In the genomic region with DNA sequence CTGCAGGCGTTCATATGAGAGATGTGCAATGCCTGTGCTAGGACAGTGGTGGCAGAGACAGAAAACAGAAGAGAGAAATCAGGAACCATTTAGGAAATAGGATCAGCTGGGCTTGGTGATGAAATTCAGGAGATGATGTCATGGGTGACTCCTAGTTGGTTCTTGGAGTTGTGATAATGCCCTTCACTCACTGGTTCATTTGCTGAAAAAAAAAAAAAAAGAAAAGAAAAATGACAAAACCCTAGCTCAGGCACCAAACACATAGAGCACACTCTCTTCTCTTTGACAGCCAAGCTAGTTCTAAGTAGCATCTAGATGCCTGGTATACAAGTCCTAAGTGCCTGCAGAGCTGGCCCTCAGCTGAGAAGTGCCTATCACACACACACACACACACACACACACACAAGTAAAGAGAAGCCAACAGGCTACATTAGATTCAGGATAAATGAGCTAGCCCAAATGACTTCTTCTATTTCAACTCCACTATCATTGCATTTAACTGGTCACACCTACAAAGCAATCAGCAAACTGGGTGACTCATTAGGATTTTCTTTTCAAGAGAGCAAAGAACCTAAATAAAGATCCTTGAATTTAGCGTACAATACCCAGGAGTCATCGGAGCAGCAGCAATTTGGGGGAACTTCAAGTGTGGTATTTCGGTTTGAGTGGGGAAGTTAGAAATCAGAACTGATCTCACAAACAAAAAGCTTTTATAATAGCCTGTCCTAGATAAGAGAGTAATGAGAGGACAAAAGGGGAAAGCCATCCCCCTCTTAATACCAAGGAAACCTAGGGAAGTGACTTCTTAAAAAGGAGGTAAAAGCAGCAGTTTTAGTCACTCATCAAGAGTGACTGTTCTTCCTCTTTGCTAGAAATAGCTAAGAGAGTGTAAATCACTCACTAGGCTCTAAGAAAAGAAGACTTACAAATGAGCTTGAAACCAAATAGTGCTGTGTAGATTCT, we compare ENCODE assay signal across 8 cellular contexts.
DNase-seq lines count a peak whose midpoint lies in the region; ATAC-seq, FAIRE-seq and TF ChIP-seq lines count a peak whose summit lies in the region.

No MANE protein-coding gene starts in this region.

- peaks cover 3% of the 10 kb centered on the region for H3K36me3 Mint-ChIP-seq in endodermal cell (ENCODE audit: low read depth)

- no peak overlapping the region for H3K9ac ChIP-seq in HUES48 (ENCODE audit: low read depth, low read length)
- H3K9ac ChIP-seq in endodermal cell (ENCODE audit: extremely low read depth, low read length, poor library complexity, severe bottlenecking) = no peak overlapping the region

- TF ChIP-seq EP300 in gastroesophageal sphincter (IDR thresholded peaks at IDR 0.05) = no peak

- H3K9me3 Mint-ChIP-seq in endodermal cell = peaks cover 8% of the 10 kb centered on the region

- H3K4me1 ChIP-seq in HUES48 (ENCODE audit: control insufficient read depth, insufficient read depth, low read length) (peaks cover 35% of the 10 kb centered on the region), psoas muscle (peaks cover 57% of the 10 kb centered on the region), gastroesophageal sphincter (peaks cover 0 to 53% (median 0%) of the 10 kb centered on the region in 3 donors), endodermal cell (ENCODE audit: control insufficient read depth, insufficient read depth, low read length) (peaks cover 6% of the 10 kb centered on the region)

- peak; percentile 94 for FAIRE-seq in GM12892 (lab: Jason Lieb, UNC)

- TF ChIP-seq POLR2A in GM12892 (IDR thresholded peaks at IDR 0.05; ENCODE audit: low read depth, low read length) (no peak), gastroesophageal sphincter (IDR thresholded peaks at IDR 0.05) (no peak)

- H3K36me3 ChIP-seq in HUES48 (ENCODE audit: control insufficient read depth, insufficient read depth, low read length) = no peaks in the 10 kb centered on the region
- no peaks in the 10 kb centered on the region for H3K36me3 ChIP-seq in psoas muscle (ENCODE audit: insufficient read depth in 1 of 2, low read depth in 1 of 2)
- H3K36me3 ChIP-seq in gastroesophageal sphincter = no peaks in the 10 kb centered on the region
- H3K36me3 ChIP-seq in endodermal cell (ENCODE audit: control insufficient read depth, insufficient read depth, low read length) = no peaks in the 10 kb centered on the region

- H3K4me3 ChIP-seq in HUES48 (ENCODE audit: low read depth, low read length) = no peak overlapping the region
- H3K4me3 ChIP-seq in choroid plexus epithelial cell (ENCODE audit: low read depth, low read length) = no peak overlapping the region
- no peak overlapping the region for H3K4me3 ChIP-seq in psoas muscle
- H3K4me3 ChIP-seq in gastroesophageal sphincter = no peak overlapping the region
- no peak overlapping the region for H3K4me3 ChIP-seq in endodermal cell (ENCODE audit: low read length)

- H3K4me1 Mint-ChIP-seq in endodermal cell = peaks cover 22% of the 10 kb centered on the region

- ATAC-seq in GM21526 (IDR thresholded peaks at IDR 0.05; ENCODE audit: low FRiP score, unreplicated experiment) (peak; percentile 55), psoas muscle (peak; percentile 33 to 76 (median 72)), gastroesophageal sphincter (no peak)

- H3K27me3 Mint-ChIP-seq in endodermal cell (ENCODE audit: insufficient read depth) = peaks cover 49% of the 10 kb centered on the region

- no peak overlapping the region for H3K27ac Mint-ChIP-seq in endodermal cell

- H3K4me3 Mint-ChIP-seq in endodermal cell = no peak overlapping the region

- 63 to 79% (median 74%) methylated on average over 4 of the region's 4 CpGs for WGBS in psoas muscle, 3 donors
- WGBS in gastroesophageal sphincter (ENCODE audit: low coverage in 1 of 2), 2 donors = 61 to 76% methylated on average over 4 of the region's 4 CpGs
- 79 to 96% methylated on average over 3 to 4 of the region's 4 CpGs for WGBS in endodermal cell (ENCODE audit: insufficient coverage in 1 of 2, insufficient read length in 1 of 2), 2 experiments

- TF ChIP-seq CTCF in choroid plexus epithelial cell (conservative IDR thresholded peaks at IDR 0.05; ENCODE audit: low read depth, low read length) (no peak), psoas muscle (IDR thresholded peaks at IDR 0.05) (no peak), gastroesophageal sphincter (IDR thresholded peaks at IDR 0.05) (no peak), endodermal cell (conservative IDR thresholded peaks at IDR 0.05) (no peak)

- H3K27me3 ChIP-seq in HUES48 (ENCODE audit: control insufficient read depth, insufficient read depth, low read length) (no peaks in the 10 kb centered on the region), psoas muscle (ENCODE audit: insufficient read depth in 3 of 3, low read length in 2 of 3) (no peaks in the 10 kb centered on the region), gastroesophageal sphincter (no peaks in the 10 kb centered on the region), endodermal cell (ENCODE audit: control insufficient read depth, insufficient read depth, low read length, poor library complexity, severe bottlenecking) (peaks cover 43% of the 10 kb centered on the region)

- intact Hi-C loops in psoas muscle (cut with DNase I) = no loop called here

- H3K9me3 ChIP-seq in HUES48 (ENCODE audit: control insufficient read depth, insufficient read depth, low read length) (no peaks in the 10 kb centered on the region), psoas muscle (no peaks in the 10 kb centered on the region), gastroesophageal sphincter (no peaks in the 10 kb centered on the region), endodermal cell (ENCODE audit: control insufficient read depth, low read length) (peaks cover 9% of the 10 kb centered on the region)

- H3K27ac ChIP-seq in HUES48 (ENCODE audit: low read depth, low read length) (peak overlapping the region; percentile 49), psoas muscle (peak overlapping the region; percentile 71), gastroesophageal sphincter (no peak overlapping the region), endodermal cell (ENCODE audit: low read depth, low read length) (no peak overlapping the region)

- DNase-seq in GM12892 (ENCODE audit: insufficient read length) (peak; percentile 1), choroid plexus epithelial cell (ENCODE audit: low read depth) (peak; percentile 58), psoas muscle (no peak), endodermal cell (no peak), amniotic stem cell (lab: John Stamatoyannopoulos, UW) (no peak)

Comparison
In these comparisons a context has a peak if more than half of its experiments do, and no peak if none do; other contexts are left out.
1. DNase-seq: peak in GM12892 (single experiment) and choroid plexus epithelial cell (single experiment); none in psoas muscle (0 of 2), endodermal cell (single experiment) and amniotic stem cell (single experiment).
2. H3K27ac ChIP-seq: peak in HUES48 (single experiment) and psoas muscle (single experiment); none in gastroesophageal sphincter (0 of 4) and endodermal cell (single experiment).